14 cellular contexts compared by ENCODE assay signal in the genomic region with DNA sequence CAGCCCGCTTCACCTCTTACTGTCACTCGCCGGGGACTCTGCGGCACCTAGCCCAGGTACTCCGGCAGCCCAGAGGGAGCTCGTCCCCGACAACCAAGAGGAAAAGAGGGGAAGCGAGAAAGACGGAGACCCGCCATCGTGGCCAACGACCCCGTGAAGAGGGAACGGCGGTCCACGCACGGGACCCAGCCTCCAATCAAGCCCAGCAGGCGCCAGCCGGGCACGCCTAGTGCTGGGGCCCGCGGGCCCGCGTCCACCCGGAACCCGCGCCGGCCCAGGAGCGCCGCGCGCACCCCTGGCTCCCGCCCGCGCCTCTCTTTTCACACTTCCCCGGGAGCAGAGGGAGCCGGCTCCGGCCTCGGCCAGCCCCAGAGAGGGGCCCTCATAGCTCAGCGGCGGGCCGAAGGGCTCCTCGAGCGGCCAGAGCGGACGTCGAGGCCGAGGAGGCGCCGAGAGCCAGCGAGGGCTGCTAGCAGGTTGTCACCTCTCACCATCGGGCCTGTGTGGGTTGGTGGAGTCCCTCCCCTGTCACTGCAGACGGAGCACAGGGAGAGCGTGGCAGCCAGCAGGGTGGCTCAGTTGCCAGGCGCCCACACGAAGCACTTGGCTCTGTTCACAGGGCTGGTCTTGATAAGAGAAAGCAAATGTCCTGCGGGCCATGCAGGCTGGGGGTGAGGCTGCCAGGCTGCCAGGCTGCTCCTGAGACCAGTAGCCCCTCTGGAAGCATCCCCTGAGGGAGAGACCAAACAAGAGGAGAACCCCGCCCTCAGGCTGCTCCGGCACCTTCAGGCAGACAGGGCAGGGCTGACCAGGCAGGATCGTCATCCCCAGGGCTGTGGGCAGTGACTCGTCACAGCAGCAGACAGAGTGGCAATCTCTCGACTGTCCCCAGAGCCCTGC. TPM values are rescaled to one million over a fixed set of nuclear protein-coding genes. Genes with fewer than 3 reads are reported as not detected.
DNase-seq lines count a peak whose midpoint lies in the region; ATAC-seq, FAIRE-seq and TF ChIP-seq lines count a peak whose summit lies in the region.
"Had no signal": no experiment of that assay in that cellular context is flagged by ENCODE, and none has a peak within 500 bp of the region (broad histone marks: within the 10 kb centered on the region; RNA-seq: fewer than 3 reads in every experiment).

No MANE protein-coding gene starts in this region.

- FAIRE-seq in D721Med (lab: Jason Lieb, UNC) = no peak
- FAIRE-seq: A549, GM12892 had no signal

- peak; percentile 60 for ATAC-seq in activated CD4-positive, alpha-beta T cell treated with anti-CD3 and anti-CD28 coated beads for 36 hours
- peak; percentile 65 for ATAC-seq in left lung
- ATAC-seq in CD4-positive, alpha-beta T cell (ENCODE audit: poor library complexity) = no peak

- DNase-seq in activated CD4-positive, alpha-beta T cell treated with anti-CD3 and anti-CD28 coated beads for 36 hours = peak; percentile 27
- DNase-seq in activated CD4-positive, alpha-beta T cell treated with anti-CD3 and anti-CD28 coated beads for 4 hours = no peak
- no peak for DNase-seq in ascending aorta (ENCODE audit: low spot score in 2 of 2)
- DNase-seq in left lung = peak; percentile 38 to 69
- peak; percentile 56 to 65 for DNase-seq in thyroid gland
- DNase-seq in D721Med (ENCODE audit: insufficient read length, low spot score) = no peak
- no peak for DNase-seq in CD4-positive, alpha-beta T cell
- DNase-seq in activated gamma-delta T cell treated with Interleukin-2 at 50 U/mL for 16 hours = no peak
- DNase-seq: activated CD4-positive, alpha-beta T cell treated with anti-CD3 and anti-CD28 coated beads, Interleukin-2, amount 10 ng/mL, durations not matched to agents 24 days and 14 days; stimulated activated naive CD4-positive, alpha-beta T cell had no signal

- H3K27ac Mint-ChIP-seq in activated CD4-positive, alpha-beta T cell treated with anti-CD3 and anti-CD28 coated beads for 36 hours = no peak overlapping the region
- H3K27ac Mint-ChIP-seq in CD4-positive, alpha-beta T cell = no peak overlapping the region
- H3K27ac Mint-ChIP-seq: activated CD4-positive, alpha-beta T cell treated with anti-CD3 and anti-CD28 coated beads, Interleukin-2, amount 10 ng/mL, durations not matched to agents 24 days and 14 days had no signal

- 58 to 61% methylated on average over 24 to 25 of the region's 62 CpGs for WGBS in thyroid gland, 2 donors

- TF ChIP-seq POLR2A in thyroid gland (IDR thresholded peaks at IDR 0.05) = no peak

- intact Hi-C loops in activated CD4-positive, alpha-beta T cell treated with anti-CD3 and anti-CD28 coated beads for 36 hours (cut with DNase I, micrococcal nuclease) = no loop called here
- intact Hi-C loops in ascending aorta (cut with DNase I) = loop anchor here (2.0 kb wide), 2 partner anchors 22 to 30 kb away; no protein-coding TSS in a partner anchor
- intact Hi-C loops in left lung (cut with DNase I) = no loop called here
- intact Hi-C loops in thyroid gland (cut with DNase I) = no loop called here
- intact Hi-C loops in CD4-positive, alpha-beta T cell (cut with DNase I, micrococcal nuclease) = no loop called here

- TF ChIP-seq CTCF in ascending aorta (IDR thresholded peaks at IDR 0.05) (no peak), left lung (IDR thresholded peaks at IDR 0.05) (no peak), thyroid gland (IDR thresholded peaks at IDR 0.05) (no peak), D721Med (IDR thresholded peaks at IDR 0.05; ENCODE audit: insufficient read depth, missing control alignments) (no peak)
- TF ChIP-seq CTCF in CD4-positive, alpha-beta T cell (IDR thresholded peaks at IDR 0.05) = no peak

- H3K9me3 Mint-ChIP-seq in activated CD4-positive, alpha-beta T cell treated with anti-CD3 and anti-CD28 coated beads for 36 hours (ENCODE audit: low read depth) = no peaks in the 10 kb centered on the region
- no peaks in the 10 kb centered on the region for H3K9me3 Mint-ChIP-seq in CD4-positive, alpha-beta T cell
- H3K9me3 Mint-ChIP-seq: activated CD4-positive, alpha-beta T cell treated with anti-CD3 and anti-CD28 coated beads, Interleukin-2, amount 10 ng/mL, durations not matched to agents 24 days and 14 days had no signal

- H3K36me3 ChIP-seq in ascending aorta = no peaks in the 10 kb centered on the region
- H3K36me3 ChIP-seq in left lung = no peaks in the 10 kb centered on the region
- no peaks in the 10 kb centered on the region for H3K36me3 ChIP-seq in thyroid gland
- H3K36me3 ChIP-seq: breast epithelium had no signal

- H3K27ac ChIP-seq in ascending aorta (peak overlapping the region; percentile 54 to 76), left lung (no peak overlapping the region), thyroid gland (peak overlapping the region in 2 of 3 donors; percentile 15)
- H3K27ac ChIP-seq in CD4-positive, alpha-beta T cell (ENCODE audit: low read depth, low read length) = no peak overlapping the region
- H3K27ac ChIP-seq: A549, PC-9 had no signal

- H3K4me1 ChIP-seq in ascending aorta = peaks cover 13 to 44% of the 10 kb centered on the region in 2 donors
- peaks cover 7 to 11% of the 10 kb centered on the region in 2 donors for H3K4me1 ChIP-seq in left lung
- peaks cover 17 to 44% of the 10 kb centered on the region in 2 donors for H3K4me1 ChIP-seq in thyroid gland
- H3K4me1 ChIP-seq: A549 had no signal

- H3K27me3 ChIP-seq in ascending aorta = no peaks in the 10 kb centered on the region
- H3K27me3 ChIP-seq in left lung = peaks cover 0 to 16% of the 10 kb centered on the region in 2 donors
- H3K27me3 ChIP-seq in thyroid gland = no peaks in the 10 kb centered on the region
- peaks cover 5% of the 10 kb centered on the region for H3K27me3 ChIP-seq in CD4-positive, alpha-beta T cell (ENCODE audit: control insufficient read depth, insufficient read depth, low read length)
- H3K27me3 ChIP-seq: breast epithelium had no signal

- H3K4me3 Mint-ChIP-seq in activated CD4-positive, alpha-beta T cell treated with anti-CD3 and anti-CD28 coated beads for 36 hours = no peak overlapping the region
- no peak overlapping the region for H3K4me3 Mint-ChIP-seq in CD4-positive, alpha-beta T cell
- H3K4me3 Mint-ChIP-seq: activated CD4-positive, alpha-beta T cell treated with anti-CD3 and anti-CD28 coated beads, Interleukin-2, amount 10 ng/mL, durations not matched to agents 24 days and 14 days had no signal

- H3K4me3 ChIP-seq in ascending aorta (peak overlapping the region; percentile 38 to 60), left lung (no peak overlapping the region), thyroid gland (replicated peaks in 1 of 3) (no peak overlapping the region)
- H3K4me3 ChIP-seq: A549, PC-9 had no signal

- peaks cover 9% of the 10 kb centered on the region for H3K27me3 Mint-ChIP-seq in activated CD4-positive, alpha-beta T cell treated with anti-CD3 and anti-CD28 coated beads for 36 hours
- H3K27me3 Mint-ChIP-seq in CD4-positive, alpha-beta T cell = peaks cover 43% of the 10 kb centered on the region
- H3K27me3 Mint-ChIP-seq: activated CD4-positive, alpha-beta T cell treated with anti-CD3 and anti-CD28 coated beads, Interleukin-2, amount 10 ng/mL, durations not matched to agents 24 days and 14 days had no signal

- CTCF ChIA-PET in activated CD4-positive, alpha-beta T cell treated with anti-CD3 and anti-CD28 coated beads for 36 hours (lab: Charles Lee) = interaction anchor here (1.6 kb wide), 1 partner anchor 22 kb away, joined by 6 read pairs; no protein-coding TSS in a partner anchor
- CTCF ChIA-PET in CD4-positive, alpha-beta T cell (lab: Charles Lee) = interaction anchor here (0.9 kb wide), 1 partner anchor 22 kb away, joined by 3 read pairs; no protein-coding TSS in a partner anchor

- H3K4me1 Mint-ChIP-seq in activated CD4-positive, alpha-beta T cell treated with anti-CD3 and anti-CD28 coated beads for 36 hours = no peaks in the 10 kb centered on the region
- H3K4me1 Mint-ChIP-seq in CD4-positive, alpha-beta T cell (ENCODE audit: low read depth) = no peaks in the 10 kb centered on the region
- H3K4me1 Mint-ChIP-seq: activated CD4-positive, alpha-beta T cell treated with anti-CD3 and anti-CD28 coated beads, Interleukin-2, amount 10 ng/mL, durations not matched to agents 24 days and 14 days had no signal

- POLR2A ChIA-PET in activated CD4-positive, alpha-beta T cell treated with anti-CD3 and anti-CD28 coated beads for 36 hours (lab: Charles Lee) = interaction anchor here (0.7 kb wide), 1 partner anchor 246 kb away, joined by 3 read pairs; no protein-coding TSS in a partner anchor
- POLR2A ChIA-PET in CD4-positive, alpha-beta T cell (lab: Charles Lee) = no interaction called here

- no peaks in the 10 kb centered on the region for H3K36me3 Mint-ChIP-seq in activated CD4-positive, alpha-beta T cell treated with anti-CD3 and anti-CD28 coated beads for 36 hours (ENCODE audit: low read depth)
- H3K36me3 Mint-ChIP-seq in CD4-positive, alpha-beta T cell (ENCODE audit: low read depth) = no peaks in the 10 kb centered on the region

- no peaks in the 10 kb centered on the region for H3K9me3 ChIP-seq in ascending aorta
- no peaks in the 10 kb centered on the region for H3K9me3 ChIP-seq in left lung
- no peaks in the 10 kb centered on the region for H3K9me3 ChIP-seq in thyroid gland
- H3K9me3 ChIP-seq in CD4-positive, alpha-beta T cell (ENCODE audit: control insufficient read depth, low read length) = no peaks in the 10 kb centered on the region
- H3K9me3 ChIP-seq: A549, breast epithelium had no signal

RNA-seq across cellular contexts. Expression of a gene that starts 36.9 kb away (rescaled TPM):
- total RNA-seq in activated CD4-positive, alpha-beta T cell treated with anti-CD3 and anti-CD28 coated beads for 36 hours = 1 to 10 TPM; 4.2 to 4.5 TPM
- total RNA-seq in ascending aorta (37.6 TPM), left lung (10 to 100 TPM; 15.7 to 23.0 TPM), thyroid gland (10 to 100 TPM; 11.2 to 44.2 (median 23.7) TPM)
- total RNA-seq in CD4-positive, alpha-beta T cell = 10 to 100 TPM; 26.7 to 29.6 TPM

RNA-seq across cellular contexts. Expression of a gene that starts 55.0 kb away (rescaled TPM):
- total RNA-seq in activated CD4-positive, alpha-beta T cell treated with anti-CD3 and anti-CD28 coated beads for 36 hours = under 1 TPM; 0.27 to 0.53 TPM
- 0.43 TPM for total RNA-seq in ascending aorta
- total RNA-seq in left lung = 1 to 10 TPM; 2.4 to 4.7 TPM
- total RNA-seq in thyroid gland = 10 to 100 TPM in 1 of 4 donors, 1 to 10 TPM in 3; 6.2 to 12.1 (median 8.2) TPM
- total RNA-seq in CD4-positive, alpha-beta T cell = under 1 TPM; 0.28 to 0.38 TPM

Comparison
In these comparisons a context has a peak if more than half of its experiments do, and no peak if none do; other contexts are left out.
1. DNase-seq: peak in activated CD4-positive, alpha-beta T cell treated with anti-CD3 and anti-CD28 coated beads for 36 hours (single experiment), left lung (2 of 2) and thyroid gland (2 of 2); none in activated CD4-positive, alpha-beta T cell treated with anti-CD3 and anti-CD28 coated beads for 4 hours (0 of 2), ascending aorta (0 of 2), D721Med (single experiment), CD4-positive, alpha-beta T cell (0 of 10) and activated gamma-delta T cell treated with Interleukin-2 at 50 U/mL for 16 hours (single experiment).
2. H3K27ac ChIP-seq: peak in ascending aorta (2 of 2) and thyroid gland (2 of 3); none in left lung (0 of 2) and CD4-positive, alpha-beta T cell (single experiment).
3. H3K4me3 ChIP-seq: peak in ascending aorta (2 of 2); none in left lung (0 of 2) and thyroid gland (0 of 3).